8 cellular contexts compared by ENCODE assay signal in genomic region chr3:13657660-13658435, GRCh38.
DNase-seq lines count a peak whose midpoint lies in the region; ATAC-seq and TF ChIP-seq lines count a peak whose summit lies in the region.

No MANE protein-coding gene starts in this region.

- H3K36me3 ChIP-seq in GM23248 (ENCODE audit: low read depth) (no peaks in the 10 kb centered on the region), osteoblast (ENCODE audit: insufficient read depth, low read length) (no peaks in the 10 kb centered on the region), transverse colon (no peaks in the 10 kb centered on the region)

- no peak overlapping the region for H3K9ac ChIP-seq in GM23248

- H4K20me1 ChIP-seq in GM23248 (ENCODE audit: insufficient read depth), result no peaks in the 10 kb centered on the region
- H4K20me1 ChIP-seq in osteoblast (ENCODE audit: insufficient read depth, low read length), result no peaks in the 10 kb centered on the region

- H3K4me3 ChIP-seq in GM23248 (0 out of 2 replicates have a peak overlapping the region, but pooled peaks have one; percentile 7), fibroblast of the aortic adventitia (ENCODE audit: low read depth, low read length) (peak overlapping the region; percentile 46), osteoblast (ENCODE audit: insufficient read depth, low read length) (no peak overlapping the region), transverse colon (no peak overlapping the region)

- H3K27ac ChIP-seq in GM23248, result no peak overlapping the region
- H3K27ac ChIP-seq in osteoblast (ENCODE audit: low read depth, low read length), result no peak overlapping the region
- H3K27ac ChIP-seq in transverse colon, result no peak overlapping the region

- H3K27me3 ChIP-seq in GM23248 (replicated peaks; ENCODE audit: insufficient read depth) (0 out of 2 replicates have a peak, but pooled peaks cover 7% of the 10 kb centered on the region), osteoblast (ENCODE audit: insufficient read depth, low read length) (peaks cover 7% of the 10 kb centered on the region), transverse colon (peaks cover 48% of the 10 kb centered on the region)

- TF ChIP-seq POLR2A in transverse colon (IDR thresholded peaks at IDR 0.05), result no peak

- intact Hi-C loops in transverse colon (cut with DNase I; ENCODE audit: low total_unique reads), result no loop called here

- no peaks in the 10 kb centered on the region for H3K9me2 ChIP-seq in GM23248 (ENCODE audit: insufficient read depth)

- no peaks in the 10 kb centered on the region for H3K79me2 ChIP-seq in GM23248 (ENCODE audit: insufficient read depth)
- no peaks in the 10 kb centered on the region for H3K79me2 ChIP-seq in osteoblast (ENCODE audit: insufficient read depth, low read length)

- H3K4me2 ChIP-seq in GM23248 (ENCODE audit: unreplicated experiment), result no peak overlapping the region
- H3K4me2 ChIP-seq in osteoblast (ENCODE audit: insufficient read depth, low read length), result no peak overlapping the region

- H2AFZ ChIP-seq in GM23248 (0 out of 2 replicates have a peak overlapping the region, but pooled peaks have one; percentile 44), osteoblast (ENCODE audit: low read length) (peak overlapping the region; percentile 29)

- H3F3A ChIP-seq in GM23248 (ENCODE audit: insufficient read depth), result no peaks in the 10 kb centered on the region

- in situ Hi-C loops in GM23248 (cut with MboI) (no loop called here), transverse colon (cut with MboI; ENCODE audit: low pct_ligation_motif_present in 1 of 4, low pct_unique_long_range_greater_than_20kb in 1 of 4, low sequenced_read_pairs in 3 of 4) (loop anchor here in 2 of 4 donors (25.0 kb wide), 1 partner anchor 229 kb away; the partner anchor contains the start of gene WNT7A (in 2 of the 2))

- no peak for TF ChIP-seq EP300 in transverse colon (IDR thresholded peaks at IDR 0.05; ENCODE audit: low read depth)

- peak; percentile 95 for TF ChIP-seq CTCF in fibroblast of the aortic adventitia (IDR thresholded peaks at IDR 0.05; ENCODE audit: insufficient read depth, low read length)
- TF ChIP-seq CTCF in osteoblast (IDR thresholded peaks at IDR 0.05; ENCODE audit: extremely low read depth, low read depth, low read length), result peak; percentile 82
- TF ChIP-seq CTCF in transverse colon (IDR thresholded peaks at IDR 0.05), result peak; percentile 57 to 79 (median 66)

- WGBS in GM23248 (ENCODE audit: low coverage in 1 of 2, low lambda C conversion rate in 2 of 2, missing lambda C conversion rate in 2 of 2), 2 experiments, result 9% methylated on average over 25 of the region's 25 CpGs
- WGBS in transverse colon (ENCODE audit: low coverage in 1 of 2), 2 donors, result 3 to 18% methylated on average over 5 to 24 of the region's 25 CpGs

- H3K4me1 ChIP-seq in GM23248 (ENCODE audit: insufficient read depth) (no peaks in the 10 kb centered on the region), osteoblast (ENCODE audit: insufficient read depth, low read length) (no peaks in the 10 kb centered on the region), transverse colon (peaks cover 0 to 9% (median 1%) of the 10 kb centered on the region in 4 donors)

- DNase-seq in ELR (ENCODE audit: low read depth) (peak; percentile 52), GM23248 (peak; percentile 75), NOMO-1 treated with dmso at 0.1 percent for 144 hours (lab: John Stamatoyannopoulos, UW; ENCODE audit: unreplicated experiment) (peak; percentile 27), activated T-helper 1 cell treated with Interleukin-2 at 50 U/mL for 16 hours (ENCODE audit: low read depth) (peak; percentile 46), fibroblast of the aortic adventitia (ENCODE audit: low read depth) (no peak), osteoblast (ENCODE audit: insufficient read length, low spot score, missing footprints) (peak; percentile 99), transverse colon (peak; percentile 32)

- H3K9me3 ChIP-seq in GM23248 (ENCODE audit: low read depth), result no peaks in the 10 kb centered on the region
- H3K9me3 ChIP-seq in osteoblast (ENCODE audit: low read depth, low read length), result no peaks in the 10 kb centered on the region
- H3K9me3 ChIP-seq in transverse colon, result no peaks in the 10 kb centered on the region

- no peak for ATAC-seq in HG02870 (IDR thresholded peaks at IDR 0.05; ENCODE audit: unreplicated experiment)

Comparison
In these comparisons a context has a peak if more than half of its experiments do, and no peak if none do; other contexts are left out.
1. H3K4me3 ChIP-seq: peak in GM23248 (single experiment) and fibroblast of the aortic adventitia (single experiment); none in osteoblast (single experiment) and transverse colon (0 of 4).
2. Peak in every context shown above with its lines, with median percentiles within 50 percentile points of each other: CTCF ChIP-seq.